24 cellular contexts compared by ENCODE assay signal in the genomic region with DNA sequence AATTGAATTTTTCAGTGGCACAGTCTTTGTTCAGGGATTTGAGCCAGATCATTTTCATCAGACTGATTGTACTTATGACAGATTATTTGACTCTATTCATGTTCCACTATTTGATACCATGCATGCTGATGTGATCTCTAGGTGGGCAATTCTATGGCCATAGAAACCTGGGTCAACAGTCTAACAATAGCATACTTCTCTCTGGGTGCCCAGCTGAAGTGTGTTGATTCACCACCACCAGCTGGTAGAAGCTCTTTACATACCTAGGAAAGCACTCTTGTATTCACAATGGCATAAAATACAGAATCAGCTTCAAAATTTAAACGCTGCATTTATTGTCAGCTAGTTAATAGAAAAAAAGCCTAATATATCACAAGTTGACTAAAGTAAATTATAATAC.
A peak's percentile ranks its signal among the peaks of the same experiment; 100 is the strongest.
DNase-seq lines count a peak whose midpoint lies in the region; ATAC-seq and TF ChIP-seq lines count a peak whose summit lies in the region.
"Had no signal": no experiment of that assay in that cellular context is flagged by ENCODE, and none has a peak within 500 bp of the region (broad histone marks: within the 10 kb centered on the region; RNA-seq: fewer than 3 reads in every experiment).

No MANE protein-coding gene starts in this region.

- H3K27ac Mint-ChIP-seq in nephron (peak overlapping the region; percentile 78 to 86 (median 83)), HFFc6 (no peak overlapping the region)
- H3K27ac Mint-ChIP-seq: activated CD4-positive, alpha-beta T cell treated with anti-CD3 and anti-CD28 coated beads, Interleukin-2, amount 10 ng/mL, durations not matched to agents 7 days and 5 days; activated naive CD4-positive, alpha-beta T cell treated with anti-CD3 and anti-CD28 coated beads, Interleukin-2, amount 50 U/mL, for 72 hours; activated T-helper 17 cell treated with anti-CD3 and anti-CD28 coated beads, Interleukin-2, amount 50 U/mL, for 72 hours; CD8-positive, alpha-beta T cell; IgD-negative memory B cell; naive thymus-derived CD4-positive, alpha-beta T cell had no signal

- peak overlapping the region in 1 of 3 experiments; percentile 64 for H3K4me3 Mint-ChIP-seq in nephron
- no peak overlapping the region for H3K4me3 Mint-ChIP-seq in HFFc6
- H3K4me3 Mint-ChIP-seq: activated CD4-positive, alpha-beta T cell treated with anti-CD3 and anti-CD28 coated beads, Interleukin-2, amount 10 ng/mL, durations not matched to agents 7 days and 5 days; activated T-helper 17 cell treated with anti-CD3 and anti-CD28 coated beads, Interleukin-2, amount 50 U/mL, for 72 hours; CD8-positive, alpha-beta T cell; IgD-negative memory B cell; naive thymus-derived CD4-positive, alpha-beta T cell had no signal

- H3K9me3 Mint-ChIP-seq in nephron (peaks cover 2% of the 10 kb centered on the region), HFFc6 (peaks cover 9% of the 10 kb centered on the region)

- DNase-seq in DMS 273 (lab: John Stamatoyannopoulos, UW; ENCODE audit: unreplicated experiment) (peak; percentile 3), DMS 273 treated with DMSO at 0.1 percent for 48 hours (lab: John Stamatoyannopoulos, UW) (no peak), NCI-H187 (lab: John Stamatoyannopoulos, UW) (peak; percentile 73 to 81), NCI-H510A (lab: John Stamatoyannopoulos, UW) (peak; percentile 67), Ammon's horn (ENCODE audit: low spot score) (no peak), HFFc6 (no peak)
- DNase-seq: activated CD4-positive, alpha-beta T cell treated with anti-CD3 and anti-CD28 coated beads, Interleukin-2, amount 10 ng/mL, durations not matched to agents 7 days and 5 days; aorta; CD8-positive, alpha-beta T cell; central memory CD4-positive, alpha-beta T cell; heart left ventricle; naive thymus-derived CD4-positive, alpha-beta T cell; NCI-H446; RPMI8226; spleen; stimulated activated CD4-positive, alpha-beta T cell treated with anti-CD3 and anti-CD28 coated beads, Interleukin-4, amount 100 ng/mL, for 24 hours; stimulated activated naive CD8-positive, alpha-beta T cell treated with anti-CD3 and anti-CD28 coated beads, Interleukin-15, Interleukin-2, amounts not matched to agents 100 U/mL and 50 U/mL, for 24 hours had no signal

- H3K27me3 Mint-ChIP-seq in nephron (ENCODE audit: low read depth): no peaks in the 10 kb centered on the region
- no peaks in the 10 kb centered on the region for H3K27me3 Mint-ChIP-seq in HFFc6 (ENCODE audit: insufficient read depth)
- H3K27me3 Mint-ChIP-seq: activated CD4-positive, alpha-beta T cell treated with anti-CD3 and anti-CD28 coated beads, Interleukin-2, amount 10 ng/mL, durations not matched to agents 7 days and 5 days; activated T-helper 17 cell treated with anti-CD3 and anti-CD28 coated beads, Interleukin-2, amount 50 U/mL, for 72 hours; IgD-negative memory B cell; naive thymus-derived CD4-positive, alpha-beta T cell had no signal

- H3K36me3 Mint-ChIP-seq in nephron (ENCODE audit: low read depth): no peaks in the 10 kb centered on the region
- no peaks in the 10 kb centered on the region for H3K36me3 Mint-ChIP-seq in HFFc6 (ENCODE audit: low read depth)
- H3K36me3 Mint-ChIP-seq: activated naive CD4-positive, alpha-beta T cell treated with anti-CD3 and anti-CD28 coated beads, Interleukin-2, amount 50 U/mL, for 72 hours; CD8-positive, alpha-beta T cell; IgD-negative memory B cell; naive thymus-derived CD4-positive, alpha-beta T cell had no signal

- H3K4me1 Mint-ChIP-seq in nephron (peaks cover 49% of the 10 kb centered on the region), HFFc6 (ENCODE audit: low read depth) (no peaks in the 10 kb centered on the region)
- H3K4me1 Mint-ChIP-seq: activated CD4-positive, alpha-beta T cell treated with anti-CD3 and anti-CD28 coated beads, Interleukin-2, amount 10 ng/mL, durations not matched to agents 7 days and 5 days; activated T-helper 17 cell treated with anti-CD3 and anti-CD28 coated beads, Interleukin-2, amount 50 U/mL, for 72 hours; IgD-negative memory B cell; naive thymus-derived CD4-positive, alpha-beta T cell had no signal

- no peak for TF ChIP-seq CTCF in nephron (IDR thresholded peaks at IDR 0.05; ENCODE audit: unreplicated experiment in 3 of 3)
- TF ChIP-seq CTCF in HFFc6 (IDR thresholded peaks at IDR 0.05): no peak

- ATAC-seq in GM19351 (IDR thresholded peaks at IDR 0.05; ENCODE audit: unreplicated experiment): no peak
- ATAC-seq: activated naive CD4-positive, alpha-beta T cell treated with anti-CD3 and anti-CD28 coated beads, Interleukin-2, amount 50 U/mL, for 72 hours; activated T-helper 17 cell treated with anti-CD3 and anti-CD28 coated beads, Interleukin-2, amount 50 U/mL, for 72 hours; CD8-positive, alpha-beta T cell; heart left ventricle; left lobe of liver; naive thymus-derived CD4-positive, alpha-beta T cell; SK-N-SH treated with all-trans-retinoic acid at 6 μM for 48 hours; stimulated activated naive CD8-positive, alpha-beta T cell treated with anti-CD3 and anti-CD28 coated beads, Interleukin-15, Interleukin-2, amounts not matched to agents 100 U/mL and 50 U/mL, for 24 hours had no signal

Comparison
In these comparisons a context has a peak if more than half of its experiments do, and no peak if none do; other contexts are left out.
1. DNase-seq: peak in DMS 273 (single experiment), NCI-H187 (2 of 2) and NCI-H510A (single experiment); none in DMS 273 treated with DMSO at 0.1 percent for 48 hours (single experiment), Ammon's horn (single experiment) and HFFc6 (single experiment).